In the genomic region with DNA sequence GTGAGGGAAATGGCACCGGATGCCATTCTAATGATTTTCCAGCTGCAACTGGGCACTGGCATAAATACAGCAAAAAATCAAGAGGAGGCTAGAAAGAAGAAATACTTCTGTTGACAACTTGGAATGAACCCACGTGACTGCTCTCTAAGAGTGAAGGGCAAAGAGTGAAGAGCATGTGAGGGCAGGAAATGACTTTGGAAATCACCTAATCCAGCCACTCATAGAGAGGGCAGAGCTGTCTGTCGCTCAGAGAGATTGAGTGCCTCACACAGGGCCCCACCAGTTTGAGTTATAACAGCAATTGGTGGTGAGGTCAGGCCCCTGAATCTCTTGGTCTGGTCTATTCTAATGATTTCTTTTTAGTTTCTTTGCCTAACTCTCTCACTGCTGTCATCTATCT, we compare ENCODE assay signal across 9 cellular contexts. TPM values are rescaled to one million over a fixed set of nuclear protein-coding genes. Genes with fewer than 3 reads are reported as not detected.
DNase-seq lines count a peak whose midpoint lies in the region; ATAC-seq and TF ChIP-seq lines count a peak whose summit lies in the region.
"Had no signal": no experiment of that assay in that cellular context is flagged by ENCODE, and none has a peak within 500 bp of the region (broad histone marks: within the 10 kb centered on the region; RNA-seq: fewer than 3 reads in every experiment).

No MANE protein-coding gene starts in this region.

- intact Hi-C loops in left colon (cut with DNase I, micrococcal nuclease) = no loop called here
- intact Hi-C loops in OCI-LY7 (cut with micrococcal nuclease; ENCODE audit: unreplicated experiment) = no loop called here

- no peaks in the 10 kb centered on the region for H3K79me2 ChIP-seq in OCI-LY7 (ENCODE audit: insufficient read depth, low read depth, low read length)

- peak; percentile 36 to 81 (median 55) for DNase-seq in CD4-positive, CD25-positive, alpha-beta regulatory T cell
- DNase-seq in HCEC 1CT = peak; percentile 24
- DNase-seq in left colon = no peak
- no peak for DNase-seq in NCI-H526 treated with DMSO at 0.1 percent for 48 hours (lab: John Stamatoyannopoulos, UW)
- no peak for DNase-seq in OCI-LY7 (ENCODE audit: low spot score)
- DNase-seq: NCI-H774 had no signal

- 60 to 100% methylated on average over 1 to 2 of the region's 3 CpGs for WGBS in gastroesophageal sphincter (ENCODE audit: low coverage in 1 of 2), 2 donors

- no TSS peak for BruUV-seq in OCI-LY7 (replicated peaks; lab: Mats Ljungman, UMichigan)

- H3K9me3 ChIP-seq in CD4-positive, CD25-positive, alpha-beta regulatory T cell (ENCODE audit: control insufficient read depth in 2 of 2, low read length in 2 of 2) = no peaks in the 10 kb centered on the region
- H3K9me3 ChIP-seq in gastroesophageal sphincter = no peaks in the 10 kb centered on the region
- H3K9me3 ChIP-seq in OCI-LY7 (ENCODE audit: low read length) = no peaks in the 10 kb centered on the region

- H3K4me1 ChIP-seq in CD4-positive, CD25-positive, alpha-beta regulatory T cell (ENCODE audit: control insufficient read depth, insufficient read depth, low read length, poor library complexity, severe bottlenecking) = peaks cover 31% of the 10 kb centered on the region
- H3K4me1 ChIP-seq in gastroesophageal sphincter (peaks cover 0 to 27% (median 0%) of the 10 kb centered on the region in 3 donors), OCI-LY7 (ENCODE audit: insufficient read depth, low read length, poor library complexity, severe bottlenecking) (peaks cover 13% of the 10 kb centered on the region)

- ATAC-seq in CD4-positive, CD25-positive, alpha-beta regulatory T cell (ENCODE audit: low read depth in 2 of 2) = peak; percentile 32 to 47
- ATAC-seq in activated CD4-positive, CD25-positive, alpha-beta regulatory T cell treated with anti-CD3 and anti-CD28 coated beads, Interleukin-2, amount 50 U/mL, for 24 hours = peak; percentile 60 to 65
- peak; percentile 23 for ATAC-seq in left colon
- ATAC-seq in gastroesophageal sphincter = no peak
- no peak for ATAC-seq in esophagus mucosa

- TF ChIP-seq CTCF in gastroesophageal sphincter (IDR thresholded peaks at IDR 0.05) (no peak), OCI-LY7 (conservative IDR thresholded peaks at IDR 0.05; ENCODE audit: low read length) (no peak)

- TF ChIP-seq EP300 in gastroesophageal sphincter (IDR thresholded peaks at IDR 0.05) = no peak

- peak overlapping the region; percentile 14 to 56 (median 17) for H3K4me3 Mint-ChIP-seq in CD4-positive, CD25-positive, alpha-beta regulatory T cell

- H3K9me3 Mint-ChIP-seq in CD4-positive, CD25-positive, alpha-beta regulatory T cell = no peaks in the 10 kb centered on the region

- H4K20me1 ChIP-seq in OCI-LY7 (ENCODE audit: insufficient read depth, low read length) = peaks cover 9% of the 10 kb centered on the region; the same call in 1 of the 2 replicates

- peak overlapping the region; percentile 78 for H3K27ac ChIP-seq in CD4-positive, CD25-positive, alpha-beta regulatory T cell (ENCODE audit: insufficient read depth, low read length, poor library complexity, severe bottlenecking)
- H3K27ac ChIP-seq in gastroesophageal sphincter (no peak overlapping the region), OCI-LY7 (ENCODE audit: low read depth, low read length, poor library complexity, severe bottlenecking) (no peak overlapping the region)

- no peak overlapping the region for H2AFZ ChIP-seq in OCI-LY7 (ENCODE audit: low read length)

- CTCF ChIA-PET in OCI-LY7 (lab: Charles Lee; ENCODE audit: unreplicated experiment) = no interaction called here

- TF ChIP-seq POLR2A in gastroesophageal sphincter (IDR thresholded peaks at IDR 0.05) = no peak

- H3K27me3 ChIP-seq in CD4-positive, CD25-positive, alpha-beta regulatory T cell (ENCODE audit: control insufficient read depth, insufficient read depth, low read length) = no peaks in the 10 kb centered on the region
- no peaks in the 10 kb centered on the region for H3K27me3 ChIP-seq in gastroesophageal sphincter

- peaks cover 31 to 56% (median 42%) of the 10 kb centered on the region in 4 donors for H3K4me1 Mint-ChIP-seq in CD4-positive, CD25-positive, alpha-beta regulatory T cell

- no peaks in the 10 kb centered on the region for H3K27me3 Mint-ChIP-seq in CD4-positive, CD25-positive, alpha-beta regulatory T cell

- H3K4me2 ChIP-seq in OCI-LY7 (ENCODE audit: low read length) = no peak overlapping the region

- H3K36me3 Mint-ChIP-seq in CD4-positive, CD25-positive, alpha-beta regulatory T cell = peaks cover 10% of the 10 kb centered on the region

- peak overlapping the region; percentile 9 for H3K4me3 ChIP-seq in CD4-positive, CD25-positive, alpha-beta regulatory T cell (ENCODE audit: low read depth, low read length)
- H3K4me3 ChIP-seq in gastroesophageal sphincter (no peak overlapping the region), OCI-LY7 (ENCODE audit: low read depth, low read length, poor library complexity, severe bottlenecking) (no peak overlapping the region)

- peak overlapping the region; percentile 77 to 92 (median 86) for H3K27ac Mint-ChIP-seq in CD4-positive, CD25-positive, alpha-beta regulatory T cell

- no peaks in the 10 kb centered on the region for H3K9me2 ChIP-seq in OCI-LY7 (ENCODE audit: insufficient read depth, low read length)

- POLR2A ChIA-PET in OCI-LY7 (lab: Charles Lee) = interaction anchor here (0.6 kb wide), 1 partner anchor 33 kb away, joined by 3 read pairs; no protein-coding TSS in a partner anchor

- no peaks in the 10 kb centered on the region for H3K36me3 ChIP-seq in CD4-positive, CD25-positive, alpha-beta regulatory T cell (ENCODE audit: control insufficient read depth, insufficient read depth, low read length)
- H3K36me3 ChIP-seq in gastroesophageal sphincter (no peaks in the 10 kb centered on the region), OCI-LY7 (ENCODE audit: insufficient read depth, low read length) (no peaks in the 10 kb centered on the region)

RNA-seq across cellular contexts. Expression of gene NEDD9, which starts 3.9 kb away (rescaled TPM):
- 104 TPM for total RNA-seq in CD4-positive, CD25-positive, alpha-beta regulatory T cell
- polyA plus RNA-seq in CD4-positive, CD25-positive, alpha-beta regulatory T cell = 10 to 100 TPM; 18.1 to 21.5 (median 19.9) TPM
- total RNA-seq in left colon (10 to 100 TPM; 58.9 to 84.8 TPM), gastroesophageal sphincter (10 to 100 TPM; 13.1 to 42.7 (median 26.7) TPM), OCI-LY7 (2022) (37.4 and 41.6 TPM in 2 replicates), esophagus mucosa (4.1 TPM)
- 7.4 and 13.0 TPM in 2 replicates for total RNA-seq in OCI-LY7 (2014; rRNA removed; shearing (Covaris generic))

Comparison
In these comparisons a context has a peak if more than half of its experiments do, and no peak if none do; other contexts are left out.
1. ATAC-seq: peak in CD4-positive, CD25-positive, alpha-beta regulatory T cell (2 of 2), activated CD4-positive, CD25-positive, alpha-beta regulatory T cell treated with anti-CD3 and anti-CD28 coated beads, Interleukin-2, amount 50 U/mL, for 24 hours (2 of 2) and left colon (single experiment); none in gastroesophageal sphincter (single experiment) and esophagus mucosa (single experiment).
2. DNase-seq: peak in CD4-positive, CD25-positive, alpha-beta regulatory T cell (3 of 3) and HCEC 1CT (single experiment); none in left colon (0 of 2), NCI-H526 treated with DMSO at 0.1 percent for 48 hours (single experiment) and OCI-LY7 (single experiment).